ENCODE assay signal across 20 cellular contexts in the genomic region with DNA sequence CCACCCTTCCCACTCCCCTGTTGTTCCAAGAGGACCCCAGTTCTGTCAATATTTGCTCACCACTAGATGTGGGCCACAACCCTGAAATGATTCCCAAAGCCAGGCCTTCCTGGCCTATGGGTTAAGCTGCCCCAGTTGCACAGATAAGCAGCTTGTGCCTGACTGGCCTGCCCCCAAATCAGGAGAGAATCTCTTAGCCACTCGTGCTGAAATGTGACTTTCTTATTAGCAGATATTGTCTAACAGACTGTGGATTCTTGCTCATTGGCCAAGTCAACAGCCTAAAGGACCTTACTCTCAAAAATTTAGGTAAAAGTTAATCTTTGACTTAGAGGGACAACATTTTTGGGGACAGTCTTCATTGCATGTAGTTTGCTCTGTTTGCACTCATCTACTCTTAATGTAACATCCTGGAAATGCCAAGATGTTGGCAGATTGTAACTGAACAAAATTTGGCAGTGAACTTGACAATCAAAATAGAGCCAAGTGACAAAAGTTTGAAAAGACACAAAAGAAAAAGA. TPM values are rescaled to one million over a fixed set of nuclear protein-coding genes. Genes with fewer than 3 reads are reported as not detected.
DNase-seq lines count a peak whose midpoint lies in the region; ATAC-seq and TF ChIP-seq lines count a peak whose summit lies in the region.
"Had no signal": no experiment of that assay in that cellular context is flagged by ENCODE, and none has a peak within 500 bp of the region (broad histone marks: within the 10 kb centered on the region; RNA-seq: fewer than 3 reads in every experiment).

No MANE protein-coding gene starts in this region.

- H3K27ac ChIP-seq in cingulate gyrus (ENCODE audit: low read depth, low read length) (peak overlapping the region; percentile 47), liver (ENCODE audit: low read depth in 1 of 2, low read length in 2 of 2) (peak overlapping the region; percentile 75 to 90), upper lobe of right lung (no peak overlapping the region)
- H3K27ac ChIP-seq: GM23248, PC-9, SJSA1 had no signal

- TF ChIP-seq RAD21 in liver (IDR thresholded peaks at IDR 0.05) = peak; percentile 37 to 39

- TF ChIP-seq CTCF in liver (IDR thresholded peaks at IDR 0.05; ENCODE audit: low read depth, low read length, missing input control) (no peak), upper lobe of right lung (IDR thresholded peaks at IDR 0.05) (no peak)

- DNase-seq in NCI-H82 (lab: John Stamatoyannopoulos, UW) = peak; percentile 19
- DNase-seq in NCI-H82 treated with DMSO at 0.1 percent for 48 hours (lab: John Stamatoyannopoulos, UW; ENCODE audit: unreplicated experiment) = no peak
- DNase-seq in upper lobe of right lung = no peak
- DNase-seq in activated CD4-positive, alpha-beta T cell treated with anti-CD3 and anti-CD28 coated beads for 4 hours = no peak
- DNase-seq in activated CD8-positive, alpha-beta memory T cell treated with anti-CD3 and anti-CD28 coated beads, Interleukin-2, amount 50 U/mL, for 48 hours = no peak
- no peak for DNase-seq in T1000 (lab: John Stamatoyannopoulos, UW)
- DNase-seq: DMS153, GDM1, GM23248, HCEC 1CT, MM.1S, NCI-H1092, NCI-H1436 treated with DMSO at 0.1 percent for 48 hours, NCI-H2029 treated with DMSO at 0.1 percent for 48 hours, NCI-H2171, NCI-H526 treated with DMSO at 0.1 percent for 48 hours, PC-9 had no signal

- H3K4me3 ChIP-seq in liver (ENCODE audit: low read depth in 1 of 3, low read length in 3 of 3) (no peak overlapping the region), upper lobe of right lung (no peak overlapping the region)
- H3K4me3 ChIP-seq: GM23248, PC-9, SJSA1 had no signal

- peak overlapping the region in 1 of 2 donors; percentile 44 for H3K9ac ChIP-seq in liver (ENCODE audit: low read depth in 1 of 2, low read length in 2 of 2)
- H3K9ac ChIP-seq: GM23248 had no signal

- H3K4me1 ChIP-seq in liver (ENCODE audit: control insufficient read depth in 4 of 4, insufficient read depth in 4 of 4, low read length in 3 of 4) (peaks cover 4 to 56% (median 51%) of the 10 kb centered on the region in 4 donors), upper lobe of right lung (peaks cover 4% of the 10 kb centered on the region)

- peak; percentile 49 for ATAC-seq in upper lobe of right lung

- no peaks in the 10 kb centered on the region for H3K36me3 ChIP-seq in liver (ENCODE audit: control insufficient read depth in 4 of 4, insufficient read depth in 3 of 4, low read depth in 1 of 4, low read length in 3 of 4)
- no peaks in the 10 kb centered on the region for H3K36me3 ChIP-seq in upper lobe of right lung
- H3K36me3 ChIP-seq: SJSA1 had no signal

- intact Hi-C loops in upper lobe of right lung (cut with DNase I) = loop anchor here (10.0 kb wide), 1 partner anchor 264 kb away; no protein-coding TSS in a partner anchor

- 20% methylated on average over 1 of the region's 1 CpG for WGBS in liver

- H3K27me3 ChIP-seq in liver (ENCODE audit: control insufficient read depth in 4 of 4, insufficient read depth in 4 of 4, low read length in 3 of 4) (no peaks in the 10 kb centered on the region), upper lobe of right lung (no peaks in the 10 kb centered on the region)
- H3K27me3 ChIP-seq: SJSA1 had no signal

- H3K9me3 ChIP-seq in liver (ENCODE audit: control insufficient read depth in 4 of 4, low read length in 3 of 4) (no peaks in the 10 kb centered on the region), upper lobe of right lung (no peaks in the 10 kb centered on the region)
- H3K9me3 ChIP-seq: SJSA1 had no signal

TF ChIP-seq in liver, 16 proteins besides CTCF, POLR2A, EP300 and RAD21:
- peak; percentile 87 for TF ChIP-seq FOXA2 (IDR thresholded peaks at IDR 0.05)
- TF ChIP-seq EGR1 (IDR thresholded peaks at IDR 0.05; ENCODE audit: low read depth in 2 of 2) = no peak
- TF ChIP-seq TAF1 (conservative IDR thresholded peaks at IDR 0.05) = peak; percentile 52
- peak; percentile 40 for TF ChIP-seq NR2F2 (IDR thresholded peaks at IDR 0.05)
- TF ChIP-seq, protein P1, sequence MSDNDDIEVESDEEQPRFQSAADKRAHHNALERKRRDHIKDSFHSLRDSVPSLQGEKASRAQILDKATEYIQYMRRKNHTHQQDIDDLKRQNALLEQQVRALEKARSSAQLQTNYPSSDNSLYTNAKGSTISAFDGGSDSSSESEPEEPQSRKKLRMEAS (IDR thresholded peaks at IDR 0.05) = peak; percentile 70
- peak; percentile 64 to 89 for TF ChIP-seq JUND (IDR thresholded peaks at IDR 0.05)
- TF ChIP-seq HNF4A (conservative IDR thresholded peaks at IDR 0.05) = peak; percentile 86 to 89
- peak; percentile 69 for TF ChIP-seq FOXA1 (IDR thresholded peaks at IDR 0.05)
- peak; percentile 98 for TF ChIP-seq RXRA (IDR thresholded peaks at IDR 0.05)
- TF ChIP-seq YY1 (IDR thresholded peaks at IDR 0.05) = peak; percentile 66
- peak; percentile 56 for TF ChIP-seq HNF4G (IDR thresholded peaks at IDR 0.05)
- TF ChIP-seq, protein P2, sequence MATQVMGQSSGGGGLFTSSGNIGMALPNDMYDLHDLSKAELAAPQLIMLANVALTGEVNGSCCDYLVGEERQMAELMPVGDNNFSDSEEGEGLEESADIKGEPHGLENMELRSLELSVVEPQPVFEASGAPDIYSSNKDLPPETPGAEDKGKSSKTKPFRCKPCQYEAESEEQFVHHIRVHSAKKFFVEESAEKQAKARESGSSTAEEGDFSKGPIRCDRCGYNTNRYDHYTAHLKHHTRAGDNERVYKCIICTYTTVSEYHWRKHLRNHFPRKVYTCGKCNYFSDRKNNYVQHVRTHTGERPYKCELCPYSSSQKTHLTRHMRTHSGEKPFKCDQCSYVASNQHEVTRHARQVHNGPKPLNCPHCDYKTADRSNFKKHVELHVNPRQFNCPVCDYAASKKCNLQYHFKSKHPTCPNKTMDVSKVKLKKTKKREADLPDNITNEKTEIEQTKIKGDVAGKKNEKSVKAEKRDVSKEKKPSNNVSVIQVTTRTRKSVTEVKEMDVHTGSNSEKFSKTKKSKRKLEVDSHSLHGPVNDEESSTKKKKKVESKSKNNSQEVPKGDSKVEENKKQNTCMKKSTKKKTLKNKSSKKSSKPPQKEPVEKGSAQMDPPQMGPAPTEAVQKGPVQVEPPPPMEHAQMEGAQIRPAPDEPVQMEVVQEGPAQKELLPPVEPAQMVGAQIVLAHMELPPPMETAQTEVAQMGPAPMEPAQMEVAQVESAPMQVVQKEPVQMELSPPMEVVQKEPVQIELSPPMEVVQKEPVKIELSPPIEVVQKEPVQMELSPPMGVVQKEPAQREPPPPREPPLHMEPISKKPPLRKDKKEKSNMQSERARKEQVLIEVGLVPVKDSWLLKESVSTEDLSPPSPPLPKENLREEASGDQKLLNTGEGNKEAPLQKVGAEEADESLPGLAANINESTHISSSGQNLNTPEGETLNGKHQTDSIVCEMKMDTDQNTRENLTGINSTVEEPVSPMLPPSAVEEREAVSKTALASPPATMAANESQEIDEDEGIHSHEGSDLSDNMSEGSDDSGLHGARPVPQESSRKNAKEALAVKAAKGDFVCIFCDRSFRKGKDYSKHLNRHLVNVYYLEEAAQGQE (IDR thresholded peaks at IDR 0.05) = peak; percentile 63
- TF ChIP-seq, protein P3, sequence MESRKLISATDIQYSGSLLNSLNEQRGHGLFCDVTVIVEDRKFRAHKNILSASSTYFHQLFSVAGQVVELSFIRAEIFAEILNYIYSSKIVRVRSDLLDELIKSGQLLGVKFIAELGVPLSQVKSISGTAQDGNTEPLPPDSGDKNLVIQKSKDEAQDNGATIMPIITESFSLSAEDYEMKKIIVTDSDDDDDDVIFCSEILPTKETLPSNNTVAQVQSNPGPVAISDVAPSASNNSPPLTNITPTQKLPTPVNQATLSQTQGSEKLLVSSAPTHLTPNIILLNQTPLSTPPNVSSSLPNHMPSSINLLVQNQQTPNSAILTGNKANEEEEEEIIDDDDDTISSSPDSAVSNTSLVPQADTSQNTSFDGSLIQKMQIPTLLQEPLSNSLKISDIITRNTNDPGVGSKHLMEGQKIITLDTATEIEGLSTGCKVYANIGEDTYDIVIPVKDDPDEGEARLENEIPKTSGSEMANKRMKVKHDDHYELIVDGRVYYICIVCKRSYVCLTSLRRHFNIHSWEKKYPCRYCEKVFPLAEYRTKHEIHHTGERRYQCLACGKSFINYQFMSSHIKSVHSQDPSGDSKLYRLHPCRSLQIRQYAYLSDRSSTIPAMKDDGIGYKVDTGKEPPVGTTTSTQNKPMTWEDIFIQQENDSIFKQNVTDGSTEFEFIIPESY (IDR thresholded peaks at IDR 0.05) = peak; percentile 81
- TF ChIP-seq, protein P4, sequence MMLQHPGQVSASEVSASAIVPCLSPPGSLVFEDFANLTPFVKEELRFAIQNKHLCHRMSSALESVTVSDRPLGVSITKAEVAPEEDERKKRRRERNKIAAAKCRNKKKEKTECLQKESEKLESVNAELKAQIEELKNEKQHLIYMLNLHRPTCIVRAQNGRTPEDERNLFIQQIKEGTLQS (IDR thresholded peaks at IDR 0.05) = peak; percentile 69
- peak; percentile 97 for TF ChIP-seq SP1 (IDR thresholded peaks at IDR 0.05)
- peak in 1 of 2 donors; percentile 9 for TF ChIP-seq GABPA (IDR thresholded peaks at IDR 0.05 in 1 of 2, conservative IDR thresholded peaks at IDR 0.05 in 1 of 2)

RNA-seq across cellular contexts. Expression of a gene that starts 29.2 kb away (rescaled TPM):
- 1 to 10 TPM; 2.8 to 3.6 TPM for total RNA-seq in liver
- 1 to 10 TPM in 1 of 2 donors, under 1 TPM in 1; 0.38 to 1.0 TPM for polyA plus RNA-seq in liver
- total RNA-seq in upper lobe of right lung = 4.5 TPM
